In the genomic region with DNA sequence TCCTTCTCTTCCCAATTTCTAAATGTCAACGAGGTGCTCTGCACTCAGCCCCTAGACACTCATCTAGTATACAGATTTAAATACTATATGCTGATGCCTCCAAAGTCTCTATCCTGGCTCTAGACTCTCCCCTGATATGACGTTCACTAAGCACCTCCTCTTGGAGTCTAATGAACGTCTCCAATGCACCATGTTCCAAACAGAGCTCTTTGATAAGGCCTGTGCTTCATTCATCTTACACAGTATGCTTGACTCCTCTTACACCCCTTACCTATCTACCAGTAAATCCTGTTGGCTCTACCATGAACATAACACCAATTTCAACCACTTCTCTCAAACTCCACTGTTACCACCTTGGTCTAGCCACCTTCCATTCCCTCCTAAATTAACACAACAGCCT, we compare ENCODE assay signal across 26 cellular contexts.
"Had no signal": no experiment of that assay in that cellular context is flagged by ENCODE, and none has a peak within 500 bp of the region (broad histone marks: within the 10 kb centered on the region; RNA-seq: fewer than 3 reads in every experiment).

No MANE protein-coding gene starts in this region.

- H3K79me2 ChIP-seq: hepatocyte had no signal

- H3K4me2 ChIP-seq: hepatocyte had no signal

- ATAC-seq: effector memory CD8-positive, alpha-beta T cell; foreskin keratinocyte; gastroesophageal sphincter; left colon; left lobe of liver; lower lobe of right lung; naive thymus-derived CD4-positive, alpha-beta T cell had no signal

- H3K36me3 ChIP-seq: colonic mucosa had no signal

- H3K9me3 ChIP-seq: colonic mucosa, esophagus muscularis mucosa, gastroesophageal sphincter, left ventricle myocardium inferior, lower lobe of right lung had no signal

- H3K4me1 Mint-ChIP-seq: endodermal cell, immature natural killer cell, mesothelial cell of epicardium had no signal

- H3K4me1 ChIP-seq: colonic mucosa, esophagus muscularis mucosa, foreskin keratinocyte, gastroesophageal sphincter, lower lobe of right lung had no signal

- DNase-seq: colonic mucosa; cortex of kidney; effector CD8-positive, alpha-beta T cell; effector memory CD8-positive, alpha-beta T cell; endodermal cell; foreskin keratinocyte; heart left ventricle; hypothalamus; immature natural killer cell; islet precursor cell; kidney; kidney glomerular epithelial cell; left colon; left ventricle myocardium inferior; lower lobe of right lung; mesenchymal stem cell; naive thymus-derived CD4-positive, alpha-beta T cell had no signal

- FAIRE-seq: endometrium, endothelial cell of umbilical vein, frontal cortex, kidney had no signal

- H3K27ac ChIP-seq: colonic mucosa, esophagus muscularis mucosa, foreskin keratinocyte, gastroesophageal sphincter, heart left ventricle, hepatocyte, left ventricle myocardium inferior, lower lobe of right lung had no signal

- H3K4me3 Mint-ChIP-seq: dendritic cell treated with granulocyte-macrophage colony-stimulating factor and Interleukin-4, amounts not matched to agents 40 ng/mL and 50 ng/mL, for 4 days; effector memory CD8-positive, alpha-beta T cell; endodermal cell; immature natural killer cell; mesothelial cell of epicardium; naive thymus-derived CD4-positive, alpha-beta T cell had no signal

- H3K27me3 ChIP-seq: colonic mucosa, esophagus muscularis mucosa, foreskin keratinocyte, gastroesophageal sphincter, heart left ventricle, hepatocyte had no signal

- H3K27ac Mint-ChIP-seq: dendritic cell treated with granulocyte-macrophage colony-stimulating factor and Interleukin-4, amounts not matched to agents 40 ng/mL and 50 ng/mL, for 4 days; effector memory CD8-positive, alpha-beta T cell; endodermal cell; immature natural killer cell; mesothelial cell of epicardium; naive thymus-derived CD4-positive, alpha-beta T cell had no signal

- H3K9me3 Mint-ChIP-seq: dendritic cell treated with granulocyte-macrophage colony-stimulating factor and Interleukin-4, amounts not matched to agents 40 ng/mL and 50 ng/mL, for 4 days; effector memory CD8-positive, alpha-beta T cell; immature natural killer cell had no signal

- H2AFZ ChIP-seq: hepatocyte had no signal

- H3K4me3 ChIP-seq: colonic mucosa, esophagus muscularis mucosa, gastroesophageal sphincter, heart left ventricle, hepatocyte, left ventricle myocardium inferior, lower lobe of right lung had no signal

- H3K27me3 Mint-ChIP-seq: dendritic cell treated with granulocyte-macrophage colony-stimulating factor and Interleukin-4, amounts not matched to agents 40 ng/mL and 50 ng/mL, for 4 days; effector memory CD8-positive, alpha-beta T cell; naive thymus-derived CD4-positive, alpha-beta T cell had no signal
